In genomic region chr1:54403377-54403776, GRCh38 we compare ENCODE assay signal across 10 cellular contexts. TPM values are rescaled to one million over a fixed set of nuclear protein-coding genes. Genes with fewer than 3 reads are reported as not detected.
DNase-seq lines count a peak whose midpoint lies in the region; ATAC-seq and TF ChIP-seq lines count a peak whose summit lies in the region.
"Had no signal": no experiment of that assay in that cellular context is flagged by ENCODE, and none has a peak within 500 bp of the region (broad histone marks: within the 10 kb centered on the region; RNA-seq: fewer than 3 reads in every experiment).

No MANE protein-coding gene starts in this region.

- peak overlapping the region; percentile 88 for H3K4me3 ChIP-seq in iPS-15b (ENCODE audit: low read depth, low read length)

- no peak overlapping the region for H3K9ac ChIP-seq in iPS-15b (ENCODE audit: low read depth, low read length)

- no peak for TF ChIP-seq CTCF in activated B cell treated with CpG ODN at 0.5 μM for 24 hours (IDR thresholded peaks at IDR 0.05)

- intact Hi-C loops in activated CD4-positive, alpha-beta T cell treated with anti-CD3 and anti-CD28 coated beads for 36 hours (cut with DNase I, micrococcal nuclease) = loop anchor here (2.0 to 10.0 kb wide), 5 partner anchors 46 to 566 kb away; partner anchors contain the start of gene NDC1 (in 1 of the 2)
- intact Hi-C loops in activated B cell treated with CpG ODN at 0.5 μM for 24 hours (cut with micrococcal nuclease) = no loop called here

- H3K4me1 Mint-ChIP-seq in activated CD4-positive, alpha-beta T cell treated with anti-CD3 and anti-CD28 coated beads for 36 hours = peaks cover 71% of the 10 kb centered on the region
- H3K4me1 Mint-ChIP-seq in activated B cell treated with CpG ODN at 0.5 μM for 24 hours = peaks cover 33% of the 10 kb centered on the region
- peaks cover 41 to 52% of the 10 kb centered on the region in 2 donors for H3K4me1 Mint-ChIP-seq in stimulated activated naive B cell treated with anti-CD40 and anti-IgM and Interleukin-4, amounts not matched to agents 10 μg/mL and 1 μg/mL and 100 μg/mL, for 72 hours

- H3K9me3 Mint-ChIP-seq in activated CD4-positive, alpha-beta T cell treated with anti-CD3 and anti-CD28 coated beads for 36 hours (ENCODE audit: low read depth) = no peaks in the 10 kb centered on the region
- no peaks in the 10 kb centered on the region for H3K9me3 Mint-ChIP-seq in activated B cell treated with CpG ODN at 0.5 μM for 24 hours
- H3K9me3 Mint-ChIP-seq in stimulated activated naive B cell treated with anti-CD40 and anti-IgM and Interleukin-4, amounts not matched to agents 10 μg/mL and 1 μg/mL and 100 μg/mL, for 72 hours = no peaks in the 10 kb centered on the region

- POLR2A ChIA-PET in activated CD4-positive, alpha-beta T cell treated with anti-CD3 and anti-CD28 coated beads for 36 hours (lab: Charles Lee) = interaction anchor here (0.7 to 1.2 kb wide), 2 partner anchors 27 to 360 kb away, joined by 3 to 18 read pairs; no protein-coding TSS in a partner anchor
- POLR2A ChIA-PET in activated B cell treated with CpG ODN at 0.5 μM for 24 hours (lab: Charles Lee) = interaction anchor here (1.0 kb wide), 1 partner anchor 25 kb away, joined by 3 read pairs; no protein-coding TSS in a partner anchor

- peaks cover 20% of the 10 kb centered on the region for H3K4me1 ChIP-seq in iPS-15b (ENCODE audit: control insufficient read depth, insufficient read depth, low read length)

- CTCF ChIA-PET in activated CD4-positive, alpha-beta T cell treated with anti-CD3 and anti-CD28 coated beads for 36 hours (lab: Charles Lee) = interaction anchor here (0.8 to 1.2 kb wide), 4 partner anchors 35 to 128 kb away, joined by 3 to 4 read pairs (median 4); no protein-coding TSS in a partner anchor
- CTCF ChIA-PET in activated B cell treated with CpG ODN at 0.5 μM for 24 hours (lab: Charles Lee) = no interaction called here

- peaks cover 25% of the 10 kb centered on the region for H3K36me3 ChIP-seq in iPS-15b (ENCODE audit: control insufficient read depth, insufficient read depth, low read length)

- DNase-seq in activated CD4-positive, alpha-beta T cell treated with anti-CD3 and anti-CD28 coated beads for 36 hours = no peak
- DNase-seq in activated CD4-positive, alpha-beta T cell treated with anti-CD3 and anti-CD28 coated beads for 1 hour = no peak
- DNase-seq in activated B cell treated with CpG ODN at 0.5 μM for 24 hours (no peak), mesenteric fat pad (ENCODE audit: low spot score) (no peak), SK-N-DZ (ENCODE audit: low spot score) (no peak), GM19240 (ENCODE audit: insufficient read length, low spot score) (no peak)
- DNase-seq in stimulated activated naive B cell treated with anti-CD40 and anti-IgM and Interleukin-4, amounts not matched to agents 10 μg/mL and 1 μg/mL and 100 μg/mL, for 72 hours = no peak
- DNase-seq: SIG-M5; stimulated activated naive CD4-positive, alpha-beta T cell had no signal

- H3K9me3 ChIP-seq in iPS-15b (ENCODE audit: control insufficient read depth, insufficient read depth, low read length) = no peaks in the 10 kb centered on the region

- peak overlapping the region; percentile 5 for H3K27ac Mint-ChIP-seq in activated CD4-positive, alpha-beta T cell treated with anti-CD3 and anti-CD28 coated beads for 36 hours
- no peak overlapping the region for H3K27ac Mint-ChIP-seq in activated B cell treated with CpG ODN at 0.5 μM for 24 hours
- H3K27ac Mint-ChIP-seq in stimulated activated naive B cell treated with anti-CD40 and anti-IgM and Interleukin-4, amounts not matched to agents 10 μg/mL and 1 μg/mL and 100 μg/mL, for 72 hours = peak overlapping the region; percentile 21

- H3K27me3 Mint-ChIP-seq in activated CD4-positive, alpha-beta T cell treated with anti-CD3 and anti-CD28 coated beads for 36 hours = no peaks in the 10 kb centered on the region
- no peaks in the 10 kb centered on the region for H3K27me3 Mint-ChIP-seq in activated B cell treated with CpG ODN at 0.5 μM for 24 hours
- no peaks in the 10 kb centered on the region for H3K27me3 Mint-ChIP-seq in stimulated activated naive B cell treated with anti-CD40 and anti-IgM and Interleukin-4, amounts not matched to agents 10 μg/mL and 1 μg/mL and 100 μg/mL, for 72 hours

- no peak for ATAC-seq in activated CD4-positive, alpha-beta T cell treated with anti-CD3 and anti-CD28 coated beads for 36 hours
- ATAC-seq in activated B cell treated with CpG ODN at 0.5 μM for 24 hours (ENCODE audit: low read depth) = no peak
- ATAC-seq in stimulated activated naive B cell treated with anti-CD40 and anti-IgM and Interleukin-4, amounts not matched to agents 10 μg/mL and 1 μg/mL and 100 μg/mL, for 72 hours (replicated peaks) = no peak

- peaks cover 56% of the 10 kb centered on the region for H3K36me3 Mint-ChIP-seq in activated CD4-positive, alpha-beta T cell treated with anti-CD3 and anti-CD28 coated beads for 36 hours (ENCODE audit: low read depth)
- H3K36me3 Mint-ChIP-seq in activated B cell treated with CpG ODN at 0.5 μM for 24 hours (ENCODE audit: low read depth) = peaks cover 38% of the 10 kb centered on the region
- peaks cover 14 to 33% of the 10 kb centered on the region in 2 donors for H3K36me3 Mint-ChIP-seq in stimulated activated naive B cell treated with anti-CD40 and anti-IgM and Interleukin-4, amounts not matched to agents 10 μg/mL and 1 μg/mL and 100 μg/mL, for 72 hours

- no peaks in the 10 kb centered on the region for H3K27me3 ChIP-seq in iPS-15b (ENCODE audit: control insufficient read depth, insufficient read depth, low read length)

- H3K4me3 Mint-ChIP-seq in activated CD4-positive, alpha-beta T cell treated with anti-CD3 and anti-CD28 coated beads for 36 hours = peak overlapping the region; percentile 69
- peak overlapping the region; percentile 1 for H3K4me3 Mint-ChIP-seq in activated B cell treated with CpG ODN at 0.5 μM for 24 hours
- H3K4me3 Mint-ChIP-seq in stimulated activated naive B cell treated with anti-CD40 and anti-IgM and Interleukin-4, amounts not matched to agents 10 μg/mL and 1 μg/mL and 100 μg/mL, for 72 hours = peak overlapping the region in 1 of 2 donors; percentile 78

RNA-seq across cellular contexts. Expression of gene SSBP3, which starts 2.8 kb away (rescaled TPM):
- total RNA-seq in activated CD4-positive, alpha-beta T cell treated with anti-CD3 and anti-CD28 coated beads for 36 hours = 10 to 100 TPM; 40.3 to 64.2 TPM
- total RNA-seq in activated B cell treated with CpG ODN at 0.5 μM for 24 hours = 23.1 and 29.7 TPM in 2 replicates
- total RNA-seq in mesenteric fat pad = 41.1 TPM
- polyA plus RNA-seq in SK-N-DZ (2014; cell fraction: cytosol; rRNA removed) = 54.5 and 58.7 TPM in 2 replicates
- 32.9 and 34.1 TPM in 2 replicates for polyA plus RNA-seq in SK-N-DZ (2014; cell fraction: nucleus; rRNA removed)
